Comparison of ENCODE assay signal across 28 cellular contexts in the genomic region with DNA sequence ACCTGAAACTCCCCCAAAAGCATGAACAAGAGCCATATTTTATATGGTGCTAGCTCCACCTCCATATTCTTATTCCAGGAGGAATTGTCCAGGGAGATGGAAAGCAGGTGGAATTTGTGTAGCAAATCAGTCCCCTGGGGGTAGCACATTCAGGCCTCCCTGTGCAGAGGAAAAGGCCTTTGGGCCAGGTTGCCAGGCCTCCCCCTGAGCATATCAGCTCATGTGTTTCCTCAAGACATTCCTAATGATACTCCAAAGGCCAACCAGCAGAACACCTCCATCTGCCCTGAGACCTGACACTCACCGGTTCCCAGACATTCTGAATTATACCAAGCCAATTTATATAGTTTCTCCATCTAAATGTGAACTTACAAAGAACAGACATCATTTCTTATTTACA. TPM values are rescaled to one million over a fixed set of nuclear protein-coding genes. Genes with fewer than 3 reads are reported as not detected.
DNase-seq lines count a peak whose midpoint lies in the region; TF ChIP-seq lines count a peak whose summit lies in the region.
"Had no signal": no experiment of that assay in that cellular context is flagged by ENCODE, and none has a peak within 500 bp of the region (broad histone marks: within the 10 kb centered on the region; RNA-seq: fewer than 3 reads in every experiment).

No MANE protein-coding gene starts in this region.

- 92 to 93% methylated on average over 1 of the region's 1 CpG for WGBS in sigmoid colon, 2 donors
- WGBS in testis, 2 donors = 100% methylated on average over 1 of the region's 1 CpG

- TF ChIP-seq EP300 in sigmoid colon (IDR thresholded peaks at IDR 0.05) = no peak

- CTCF ChIA-PET in HEK293 (lab: Yijun Ruan, JAX) = interaction anchor here (0.7 to 2.0 kb wide), 3 partner anchors 15 to 266 kb away, joined by 3 to 10 read pairs (median 3); a partner anchor contains a TSS

- POLR2A ChIA-PET in HEK293 (lab: Yijun Ruan, JAX) = no interaction called here

- H3K4me1 ChIP-seq in HEK293 (ENCODE audit: control insufficient read depth, insufficient read depth, low read length) = no peaks in the 10 kb centered on the region
- H3K4me1 ChIP-seq in sigmoid colon = peaks cover 0 to 10% (median 5%) of the 10 kb centered on the region in 4 donors
- H3K4me1 ChIP-seq in testis = no peaks in the 10 kb centered on the region
- H3K4me1 ChIP-seq: BE2C, BLaER1 had no signal

- TF ChIP-seq POLR2A in sigmoid colon (IDR thresholded peaks at IDR 0.05) (no peak), testis (IDR thresholded peaks at IDR 0.05) (no peak)

- no peak overlapping the region for H3K4me3 ChIP-seq in HEK293 (ENCODE audit: low read depth, low read length)
- H3K4me3 ChIP-seq in sigmoid colon = no peak overlapping the region
- no peak overlapping the region for H3K4me3 ChIP-seq in testis
- H3K4me3 ChIP-seq: BLaER1, GM12878 had no signal

- H3K27me3 ChIP-seq in sigmoid colon = no peaks in the 10 kb centered on the region
- H3K27me3 ChIP-seq in testis = no peaks in the 10 kb centered on the region
- H3K27me3 ChIP-seq: BE2C, BLaER1 had no signal

- no peak overlapping the region for H3K27ac ChIP-seq in HEK293 (ENCODE audit: extremely low read depth, low read depth, low read length)
- H3K27ac ChIP-seq in sigmoid colon = no peak overlapping the region
- H3K27ac ChIP-seq in testis = no peak overlapping the region
- H3K27ac ChIP-seq: BLaER1 had no signal

- no peaks in the 10 kb centered on the region for H3K9me3 ChIP-seq in HEK293 (ENCODE audit: control insufficient read depth, insufficient read depth, low read depth, low read length)
- H3K9me3 ChIP-seq in sigmoid colon = peaks cover 0 to 3% (median 0%) of the 10 kb centered on the region in 4 donors
- no peaks in the 10 kb centered on the region for H3K9me3 ChIP-seq in testis
- H3K9me3 ChIP-seq: BE2C had no signal

- intact Hi-C loops in sigmoid colon (cut with DNase I) = no loop called here
- intact Hi-C loops in testis (cut with DNase I; ENCODE audit: low total_unique reads) = no loop called here

- TF ChIP-seq CTCF in HEK293 (tag by site-specific recombination; IDR thresholded peaks at IDR 0.05) = no peak
- TF ChIP-seq CTCF in sigmoid colon (IDR thresholded peaks at IDR 0.05) = no peak
- TF ChIP-seq CTCF in testis (IDR thresholded peaks at IDR 0.05) = no peak

- DNase-seq in NCI-H526 treated with DMSO at 0.1 percent for 48 hours (lab: John Stamatoyannopoulos, UW) (peak; percentile 22), sigmoid colon (peak; percentile 24), testis (no peak), NCI-H82 (lab: John Stamatoyannopoulos, UW) (no peak)
- DNase-seq in central memory CD4-positive, alpha-beta T cell = no peak
- DNase-seq: 8988T; ACHN; BE2C; C1 segment of cervical spinal cord; CD4-positive, alpha-beta memory T cell; CD4-positive, CD25-positive, alpha-beta regulatory T cell; CD8-positive, alpha-beta memory T cell; COR-L47; DMS 273 treated with DMSO at 0.1 percent for 48 hours; DMS153; DMS53; DMS79; DND-41; EL; GDM1 had no signal

- H3K36me3 ChIP-seq in HEK293 (ENCODE audit: control insufficient read depth in 2 of 2, insufficient read depth in 1 of 2, low read length in 2 of 2) (no peaks in the 10 kb centered on the region), sigmoid colon (no peaks in the 10 kb centered on the region), testis (ENCODE audit: low read depth, missing control alignments) (no peaks in the 10 kb centered on the region)
- H3K36me3 ChIP-seq: BE2C, BLaER1 had no signal

TF ChIP-seq in HEK293, 187 proteins besides CTCF, POLR2A, EP300 and RAD21:
- TF ChIP-seq GLIS1 (tag by site-specific recombination; IDR thresholded peaks at IDR 0.05) (peak; percentile 32; the same call in 1 of the 2 replicates), YY2 (tag by site-specific recombination; IDR thresholded peaks at IDR 0.05) (no peak)

RNA-seq across cellular contexts. Expression of a gene that starts 2.6 kb away (rescaled TPM):
- total RNA-seq in sigmoid colon (not detected), testis (10 to 100 TPM; 29.5 to 60.2 TPM)
- polyA plus RNA-seq in sigmoid colon (not detected), testis (ENCODE audit: insufficient read depth, low read depth, low replicate concordance) (133 TPM)
- total RNA-seq: A673; CD4-positive, alpha-beta memory T cell; CD4-positive, CD25-positive, alpha-beta regulatory T cell; CD8-positive, alpha-beta memory T cell; Daoy; G401; GM12878 had no signal
- polyA plus RNA-seq: AG04450; CD14-positive monocyte; CD4-positive, alpha-beta memory T cell; CD4-positive, CD25-positive, alpha-beta regulatory T cell; CD8-positive, alpha-beta memory T cell; GM12878 had no signal

RNA-seq across cellular contexts. Expression of a gene that starts 15.1 kb away (rescaled TPM):
- 10 to 100 TPM; 30.1 to 69.2 (median 38.8) TPM for total RNA-seq in sigmoid colon
- polyA plus RNA-seq in sigmoid colon = 100 to 1,000 TPM in 1 of 3 donors, 10 to 100 TPM in 2; 24.6 to 245 (median 31.4) TPM
- total RNA-seq in testis = 100 to 1,000 TPM; 144 to 146 TPM
- 93.8 TPM for polyA plus RNA-seq in testis (ENCODE audit: insufficient read depth, low read depth, low replicate concordance)

Comparison
In these comparisons a context has a peak if more than half of its experiments do, and no peak if none do; other contexts are left out.
1. DNase-seq: peak in NCI-H526 treated with DMSO at 0.1 percent for 48 hours (single experiment) and sigmoid colon (single experiment); none in testis (single experiment), central memory CD4-positive, alpha-beta T cell (single experiment) and NCI-H82 (single experiment).
2. RNA of a gene that starts 2.6 kb away (total RNA-seq): 29.5 to 60.2 TPM in testis; not detected in sigmoid colon; every median in the first group is over 10 times any median in the second.